Comparison of ENCODE assay signal across 9 cellular contexts in the genomic region with DNA sequence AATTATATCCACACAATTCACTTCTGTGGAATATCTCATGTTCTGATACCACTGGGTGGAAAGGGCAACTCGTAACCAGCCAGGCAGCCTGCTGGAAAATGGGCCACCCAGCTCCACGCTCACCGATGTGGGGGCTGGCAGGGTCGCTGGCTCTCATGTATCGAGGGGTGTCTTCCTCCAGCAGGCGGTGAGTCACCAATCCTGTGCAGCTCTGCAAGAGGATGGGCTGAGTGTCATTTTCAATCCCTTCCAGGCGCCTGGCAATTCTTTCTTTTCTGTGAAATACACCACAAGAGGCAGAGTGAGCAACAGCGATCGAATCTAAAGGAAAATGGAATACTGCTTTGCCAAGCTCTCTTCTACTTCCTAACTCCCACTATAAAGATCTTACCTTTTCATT.
DNase-seq lines count a peak whose midpoint lies in the region; ATAC-seq, FAIRE-seq and TF ChIP-seq lines count a peak whose summit lies in the region.
"Had no signal": no experiment of that assay in that cellular context is flagged by ENCODE, and none has a peak within 500 bp of the region (broad histone marks: within the 10 kb centered on the region; RNA-seq: fewer than 3 reads in every experiment).

No MANE protein-coding gene starts in this region.

- no peaks in the 10 kb centered on the region for H3K9me2 ChIP-seq in GM23338 (ENCODE audit: insufficient read depth)

- peak overlapping the region; percentile 35 for H4K8ac ChIP-seq in mesenchymal stem cell (ENCODE audit: low read length)

- no peak overlapping the region for H3K14ac ChIP-seq in mesenchymal stem cell (ENCODE audit: low read length in 2 of 2)

- H2BK15ac ChIP-seq in mesenchymal stem cell (ENCODE audit: low read depth, poor library complexity, severe bottlenecking): peak overlapping the region; percentile 21

- no TSS peak for BruUV-seq in A673 (replicated peaks; lab: Mats Ljungman, UMichigan)

- no peak overlapping the region for H2AFZ ChIP-seq in GM23338
- no peak overlapping the region for H2AFZ ChIP-seq in mesenchymal stem cell (ENCODE audit: low read depth, low read length)

- H3K4me3 ChIP-seq in A673 (ENCODE audit: low read depth, low read length, poor library complexity, severe bottlenecking): no peak overlapping the region
- no peak overlapping the region for H3K4me3 ChIP-seq in GM23338
- H3K4me3 ChIP-seq in mesenchymal stem cell (ENCODE audit: insufficient read depth in 1 of 2, low read depth in 1 of 2, low read length in 2 of 2): no peak overlapping the region
- H3K4me3 ChIP-seq in pancreas: no peak overlapping the region
- H3K4me3 ChIP-seq: upper lobe of left lung had no signal

- peaks cover 17% of the 10 kb centered on the region for H3K79me1 ChIP-seq in mesenchymal stem cell (replicated peaks; ENCODE audit: low read length, poor library complexity, severe bottlenecking)

- no peak overlapping the region for H3K27ac Mint-ChIP-seq in GM23338
- H3K27ac Mint-ChIP-seq in activated T-helper 17 cell treated with anti-CD3 and anti-CD28 coated beads, Interleukin-2, amount 50 U/mL, for 72 hours: peak overlapping the region; percentile 33

- H3K4me3 Mint-ChIP-seq in GM23338: no peak overlapping the region
- H3K4me3 Mint-ChIP-seq in activated T-helper 17 cell treated with anti-CD3 and anti-CD28 coated beads, Interleukin-2, amount 50 U/mL, for 72 hours: no peak overlapping the region

- POLR2A ChIA-PET in A673 (lab: Charles Lee; ENCODE audit: low non-redundant PET): interaction anchor here (0.5 kb wide), 1 partner anchor 18 kb away, joined by 8 read pairs; no protein-coding TSS in a partner anchor

- no peak overlapping the region for H4K91ac ChIP-seq in mesenchymal stem cell (ENCODE audit: low read length)

- H3K23ac ChIP-seq in mesenchymal stem cell (ENCODE audit: low read length in 2 of 2): no peak overlapping the region

- peaks cover 2% of the 10 kb centered on the region for H3K27me3 Mint-ChIP-seq in GM23338 (ENCODE audit: insufficient read depth, low read depth, poor library complexity)
- no peaks in the 10 kb centered on the region for H3K27me3 Mint-ChIP-seq in activated T-helper 17 cell treated with anti-CD3 and anti-CD28 coated beads, Interleukin-2, amount 50 U/mL, for 72 hours

- no peaks in the 10 kb centered on the region for H3F3A ChIP-seq in GM23338 (replicated peaks; ENCODE audit: low read depth)

- no peak overlapping the region for H3K4ac ChIP-seq in mesenchymal stem cell (ENCODE audit: low read depth in 1 of 2, low read length in 2 of 2)

- H3K27ac ChIP-seq in A673 (ENCODE audit: low read depth, low read length, poor library complexity, severe bottlenecking) (no peak overlapping the region), GM23338 (ENCODE audit: low read depth) (no peak overlapping the region), mesenchymal stem cell (ENCODE audit: low read length, poor library complexity, severe bottlenecking) (peak overlapping the region; percentile 72), pancreas (no peak overlapping the region)

- CTCF ChIA-PET in A673 (lab: Charles Lee): interaction anchor here (1.6 kb wide), 1 partner anchor 13 kb away, joined by 4 read pairs; no protein-coding TSS in a partner anchor

- H3K36me3 ChIP-seq in A673 (ENCODE audit: insufficient read depth, low read length, poor library complexity, severe bottlenecking) (peaks cover 3% of the 10 kb centered on the region), GM23338 (ENCODE audit: insufficient read depth) (no peaks in the 10 kb centered on the region), mesenchymal stem cell (ENCODE audit: control insufficient read depth in 1 of 2, insufficient read depth in 2 of 2, low read depth in 1 of 2, low read length in 2 of 2) (peaks cover 51 to 64% of the 10 kb centered on the region in 2 experiments), pancreas (peaks cover 4 to 15% (median 8%) of the 10 kb centered on the region in 3 donors)

- H2AK5ac ChIP-seq in mesenchymal stem cell (ENCODE audit: low read length, severe bottlenecking): peak overlapping the region; percentile 31

- TF ChIP-seq CTCF in A673 (conservative IDR thresholded peaks at IDR 0.05; ENCODE audit: low read depth, low read length) (peak; percentile 26; the same call in 1 of the 2 replicates), GM23338 (conservative IDR thresholded peaks at IDR 0.05; ENCODE audit: low read depth in 2 of 2) (no peak), pancreas (IDR thresholded peaks at IDR 0.05) (no peak)

- DNase-seq in A673 (ENCODE audit: low spot score) (peak; percentile 65), GM23338 (ENCODE audit: low spot score) (peak; percentile 49), mesenchymal stem cell (peak; percentile 81), pancreas (no peak), frontal cortex (ENCODE audit: low spot score in 2 of 2) (no peak)

- 0 out of 2 replicates have a peak, but pooled peaks cover 3% of the 10 kb centered on the region for H4K20me1 ChIP-seq in GM23338 (replicated peaks; ENCODE audit: insufficient read depth)

- FAIRE-seq in pancreas (lab: Jason Lieb, UNC) (no peak), frontal cortex (lab: Jason Lieb, UNC) (no peak)

- H2BK5ac ChIP-seq in mesenchymal stem cell (ENCODE audit: low read depth, low read length, poor library complexity, severe bottlenecking): no peak overlapping the region

- no peaks in the 10 kb centered on the region for H3K79me2 ChIP-seq in GM23338 (replicated peaks; ENCODE audit: insufficient read depth)

- ATAC-seq in GM23338 (peak; percentile 39), pancreas (no peak), HG02588 (IDR thresholded peaks at IDR 0.05; ENCODE audit: unreplicated experiment) (no peak), HG02678 (IDR thresholded peaks at IDR 0.05; ENCODE audit: unreplicated experiment) (no peak)
- no peak for ATAC-seq in activated T-helper 17 cell treated with anti-CD3 and anti-CD28 coated beads, Interleukin-2, amount 50 U/mL, for 72 hours (replicated peaks)

- no peaks in the 10 kb centered on the region for H3K9me3 Mint-ChIP-seq in GM23338
- H3K9me3 Mint-ChIP-seq in activated T-helper 17 cell treated with anti-CD3 and anti-CD28 coated beads, Interleukin-2, amount 50 U/mL, for 72 hours: no peaks in the 10 kb centered on the region

- H3K9me3 ChIP-seq in A673 (ENCODE audit: low read depth, low read length, poor library complexity, severe bottlenecking): no peaks in the 10 kb centered on the region
- H3K9me3 ChIP-seq in mesenchymal stem cell (ENCODE audit: control insufficient read depth, low read length): no peaks in the 10 kb centered on the region
- no peaks in the 10 kb centered on the region for H3K9me3 ChIP-seq in pancreas
- H3K9me3 ChIP-seq: upper lobe of left lung had no signal

- H3K36me3 Mint-ChIP-seq in GM23338 (ENCODE audit: low read depth): peaks cover 18% of the 10 kb centered on the region
- H3K36me3 Mint-ChIP-seq in activated T-helper 17 cell treated with anti-CD3 and anti-CD28 coated beads, Interleukin-2, amount 50 U/mL, for 72 hours (ENCODE audit: low read depth): peaks cover 45% of the 10 kb centered on the region

- WGBS in mesenchymal stem cell: 53% methylated on average over 9 of the region's 9 CpGs
- 92 to 93% methylated on average over 9 of the region's 9 CpGs for WGBS in pancreas, 2 donors

- H3K18ac ChIP-seq in mesenchymal stem cell (ENCODE audit: low read depth in 1 of 2, low read length in 2 of 2): peak overlapping the region in 1 of 2 experiments; percentile 45

- H3K27me3 ChIP-seq in A673 (replicated peaks; ENCODE audit: insufficient read depth, low read depth, low read length, poor library complexity) (no peaks in the 10 kb centered on the region), GM23338 (ENCODE audit: insufficient read depth) (no peaks in the 10 kb centered on the region), mesenchymal stem cell (ENCODE audit: control insufficient read depth in 1 of 2, insufficient read depth in 1 of 2, low read length in 2 of 2) (no peaks in the 10 kb centered on the region), pancreas (no peaks in the 10 kb centered on the region)
- H3K27me3 ChIP-seq: upper lobe of left lung had no signal

- H3K4me1 Mint-ChIP-seq in GM23338: peaks cover 20% of the 10 kb centered on the region
- H3K4me1 Mint-ChIP-seq in activated T-helper 17 cell treated with anti-CD3 and anti-CD28 coated beads, Interleukin-2, amount 50 U/mL, for 72 hours: peaks cover 4% of the 10 kb centered on the region

- intact Hi-C loops in A673 (cut with micrococcal nuclease; ENCODE audit: unreplicated experiment) (no loop called here), pancreas (cut with DNase I) (no loop called here)

- no peak overlapping the region for H2BK120ac ChIP-seq in mesenchymal stem cell (ENCODE audit: low read depth, low read length)

- H2BK12ac ChIP-seq in mesenchymal stem cell (ENCODE audit: low read length in 2 of 2): no peak overlapping the region

- H3K4me2 ChIP-seq in GM23338 (no peak overlapping the region), mesenchymal stem cell (ENCODE audit: low read length, poor library complexity, severe bottlenecking) (no peak overlapping the region)

- no peak overlapping the region for H3K9ac ChIP-seq in mesenchymal stem cell (ENCODE audit: low read length)

- H3K4me1 ChIP-seq in A673 (ENCODE audit: insufficient read depth, low read length, poor library complexity, severe bottlenecking): peaks cover 3% of the 10 kb centered on the region
- no peaks in the 10 kb centered on the region for H3K4me1 ChIP-seq in GM23338 (ENCODE audit: insufficient read depth)
- H3K4me1 ChIP-seq in mesenchymal stem cell (ENCODE audit: control insufficient read depth, insufficient read depth, low read depth, low read length): peaks cover 14% of the 10 kb centered on the region
- H3K4me1 ChIP-seq in pancreas: no peaks in the 10 kb centered on the region
- H3K4me1 ChIP-seq: upper lobe of left lung had no signal

TF ChIP-seq in GM23338, 12 proteins besides CTCF, POLR2A, EP300 and RAD21 (continues in another document):
- TF ChIP-seq STAT1 (IDR thresholded peaks at IDR 0.05; ENCODE audit: unreplicated experiment) (no peak), NANOG (IDR thresholded peaks at IDR 0.05; ENCODE audit: borderline replicate concordance) (no peak), ZNF114 (CRISPR knock-in tag; IDR thresholded peaks at IDR 0.05) (no peak), JUNB (IDR thresholded peaks at IDR 0.05; ENCODE audit: unreplicated experiment) (no peak)

Comparison
In these comparisons a context has a peak if more than half of its experiments do, and no peak if none do; other contexts are left out.
1. DNase-seq: peak in A673 (single experiment), GM23338 (single experiment) and mesenchymal stem cell (single experiment); none in pancreas (0 of 6) and frontal cortex (0 of 2).